ENCODE assay signal across 2 cellular contexts in genomic region chr2:101295895-101296294, GRCh38.
TF ChIP-seq lines count a peak whose summit lies in the region.

No MANE protein-coding gene starts in this region.

TF ChIP-seq in IMR-90, 13 proteins besides CTCF, POLR2A, EP300 and RAD21:
- TF ChIP-seq BHLHE40 (IDR thresholded peaks at IDR 0.05; ENCODE audit: low read depth, low read length) (peak; percentile 39; the same call in 1 of the 2 replicates), CEBPB (IDR thresholded peaks at IDR 0.05; ENCODE audit: low read depth, low read length) (no peak)

TF ChIP-seq in HepG2, 621 proteins besides CTCF, POLR2A, EP300 and RAD21:
- TF ChIP-seq TEAD3 (CRISPR knock-in tag; optimal IDR thresholded peaks at IDR 0.05; ENCODE audit: borderline replicate concordance) (peak; percentile 47), HINFP (CRISPR knock-in tag; IDR thresholded peaks at IDR 0.05; ENCODE audit: low read depth) (no peak)
TF ChIP-seq in HepG2: peak in this region for 1.
